8 cellular contexts compared by ENCODE assay signal in the genomic region with DNA sequence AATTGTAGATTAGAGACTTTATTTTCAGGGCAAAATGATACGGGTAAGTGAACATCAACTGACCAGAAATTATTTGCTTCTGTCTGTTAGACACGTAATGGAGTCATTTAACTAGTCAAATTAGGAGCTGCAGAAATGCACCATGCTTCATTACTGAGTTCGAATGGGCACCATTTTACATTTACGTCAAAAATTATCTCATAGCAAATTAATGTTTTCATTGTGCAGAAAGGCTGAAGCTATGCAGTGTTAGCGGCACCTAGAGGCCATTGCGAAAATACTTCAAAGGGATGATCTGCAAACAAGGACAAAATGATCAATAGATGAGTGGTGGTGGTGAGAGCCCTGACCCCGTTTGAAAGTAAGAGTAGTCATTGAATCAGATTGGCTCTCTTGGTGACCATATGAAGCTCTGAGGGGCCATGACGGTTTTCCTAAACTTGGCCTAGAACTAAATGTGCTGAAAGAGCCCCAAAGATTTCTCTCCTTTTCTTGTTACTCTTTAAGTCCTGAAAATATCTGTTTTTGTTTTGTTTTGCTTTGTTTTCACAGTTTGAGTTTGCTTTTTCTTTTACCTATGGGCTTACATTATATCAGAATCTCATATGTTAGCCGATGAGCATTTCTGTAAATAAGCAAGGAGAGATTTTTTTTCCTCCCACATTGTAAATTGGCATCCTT.
DNase-seq lines count a peak whose midpoint lies in the region; ATAC-seq and TF ChIP-seq lines count a peak whose summit lies in the region.

No MANE protein-coding gene starts in this region.

- H3K9me3 Mint-ChIP-seq in activated naive CD8-positive, alpha-beta T cell treated with anti-CD3 and anti-CD28 coated beads for 36 hours: no peaks in the 10 kb centered on the region

- ATAC-seq in GM21367 (IDR thresholded peaks at IDR 0.05; ENCODE audit: unreplicated experiment): no peak
- ATAC-seq in GM21528 (IDR thresholded peaks at IDR 0.05; ENCODE audit: low FRiP score, unreplicated experiment): no peak

- H3K27ac ChIP-seq in C4-2B (no peak overlapping the region), right atrium auricular region (no peak overlapping the region)

- H3K36me3 ChIP-seq in right atrium auricular region: no peaks in the 10 kb centered on the region

- no peaks in the 10 kb centered on the region for H3K27me3 ChIP-seq in right atrium auricular region

- DNase-seq in NCI-H345 (lab: John Stamatoyannopoulos, UW) (peak; percentile 58), right atrium auricular region (ENCODE audit: low spot score) (no peak)
- DNase-seq in activated naive CD8-positive, alpha-beta T cell treated with anti-CD3 and anti-CD28 coated beads for 36 hours: peak; percentile 22
- DNase-seq in stimulated activated CD4-positive, alpha-beta T cell treated with anti-CD3 and anti-CD28 coated beads, Interleukin-2, amount 100 ng/mL, for 48 hours: peak; percentile 11 to 21

- H3K27ac Mint-ChIP-seq in activated naive CD8-positive, alpha-beta T cell treated with anti-CD3 and anti-CD28 coated beads for 36 hours: no peak overlapping the region

- H3K4me1 Mint-ChIP-seq in activated naive CD8-positive, alpha-beta T cell treated with anti-CD3 and anti-CD28 coated beads for 36 hours: no peaks in the 10 kb centered on the region

- peak; percentile 92 for TF ChIP-seq CTCF in C4-2B (conservative IDR thresholded peaks at IDR 0.05)
- peak; percentile 70 for TF ChIP-seq CTCF in GM12875 (IDR thresholded peaks at IDR 0.05; ENCODE audit: borderline replicate concordance, insufficient read depth, low read depth, low read length)
- peak; percentile 63 to 81 for TF ChIP-seq CTCF in right atrium auricular region (IDR thresholded peaks at IDR 0.05)

- no peaks in the 10 kb centered on the region for H3K9me3 ChIP-seq in right atrium auricular region

- no peaks in the 10 kb centered on the region for H3K4me1 ChIP-seq in right atrium auricular region

- no peak overlapping the region for H3K4me3 Mint-ChIP-seq in activated naive CD8-positive, alpha-beta T cell treated with anti-CD3 and anti-CD28 coated beads for 36 hours

- H3K27me3 Mint-ChIP-seq in activated naive CD8-positive, alpha-beta T cell treated with anti-CD3 and anti-CD28 coated beads for 36 hours: peaks cover 34% of the 10 kb centered on the region

- H3K4me3 ChIP-seq in GM12875 (ENCODE audit: low read depth, low read length) (no peak overlapping the region), right atrium auricular region (no peak overlapping the region)

- no peaks in the 10 kb centered on the region for H3K36me3 Mint-ChIP-seq in activated naive CD8-positive, alpha-beta T cell treated with anti-CD3 and anti-CD28 coated beads for 36 hours
